ENCODE assay signal across 29 cellular contexts in the genomic region with DNA sequence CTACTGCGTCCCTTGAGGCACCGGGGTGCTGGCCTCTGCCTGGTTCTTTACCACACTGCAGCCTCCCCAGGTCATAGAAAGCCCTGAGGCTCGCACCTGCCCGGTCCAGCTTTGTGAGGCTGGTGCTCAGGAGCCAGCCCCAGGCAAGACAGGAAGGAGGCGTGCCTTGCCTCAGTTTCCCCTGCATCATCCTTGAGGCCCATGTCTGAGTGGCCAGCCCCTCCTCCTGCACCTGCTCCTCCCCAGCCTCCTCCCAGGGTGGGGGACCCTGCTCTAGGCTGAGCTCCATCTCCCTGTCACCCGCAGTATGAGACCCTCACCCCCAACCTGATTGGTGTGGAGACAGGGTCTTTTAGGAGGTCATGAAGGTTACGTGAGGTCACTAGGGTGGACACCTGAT.
"Had no signal": no experiment of that assay in that cellular context is flagged by ENCODE, and none has a peak within 500 bp of the region (broad histone marks: within the 10 kb centered on the region; RNA-seq: fewer than 3 reads in every experiment).

No MANE protein-coding gene starts in this region.

- ATAC-seq: heart left ventricle, natural killer cell, pancreas, right cardiac atrium, sciatic nerve had no signal

- H3K4me3 ChIP-seq: heart left ventricle, left ventricle myocardium inferior, lung, pancreas, prostate gland, skin epidermis, suprapubic skin, thoracic aorta, tibial artery, upper lobe of right lung had no signal

- H3K36me3 Mint-ChIP-seq: immature natural killer cell; naive B cell; natural killer cell; stimulated activated effector memory CD8-positive, alpha-beta T cell treated with anti-CD3 and anti-CD28 coated beads, Interleukin-12 subunit alpha, Interleukin-12 subunit beta, amount 100 ng/mL, for 72 hours had no signal

- H3K36me3 ChIP-seq: heart left ventricle, left ventricle myocardium inferior, pancreas, prostate gland, suprapubic skin, thoracic aorta, tibial artery, upper lobe of right lung had no signal

- H3K9me3 Mint-ChIP-seq: immature natural killer cell; naive B cell; natural killer cell; neural crest cell; stimulated activated effector memory CD8-positive, alpha-beta T cell treated with anti-CD3 and anti-CD28 coated beads, Interleukin-12 subunit alpha, Interleukin-12 subunit beta, amount 100 ng/mL, for 72 hours; stimulated activated naive CD8-positive, alpha-beta T cell treated with anti-CD3 and anti-CD28 coated beads, Interleukin-15, Interleukin-2, amounts not matched to agents 100 ng/mL and 50 ng/mL, for 24 hours had no signal

- H3K27ac Mint-ChIP-seq: immature natural killer cell; mesothelial cell of epicardium; natural killer cell; stimulated activated effector memory CD8-positive, alpha-beta T cell treated with anti-CD3 and anti-CD28 coated beads, Interleukin-12 subunit alpha, Interleukin-12 subunit beta, amount 100 ng/mL, for 72 hours; stimulated activated naive CD8-positive, alpha-beta T cell treated with anti-CD3 and anti-CD28 coated beads, Interleukin-15, Interleukin-2, amounts not matched to agents 100 ng/mL and 50 ng/mL, for 24 hours had no signal

- H3K27ac ChIP-seq: heart left ventricle, left ventricle myocardium inferior, pancreas, prostate gland, skin epidermis, suprapubic skin, thoracic aorta, tibial artery, upper lobe of right lung had no signal

- H3K4me3 Mint-ChIP-seq: immature natural killer cell; mesothelial cell of epicardium; natural killer cell; stimulated activated effector memory CD8-positive, alpha-beta T cell treated with anti-CD3 and anti-CD28 coated beads, Interleukin-12 subunit alpha, Interleukin-12 subunit beta, amount 100 ng/mL, for 72 hours; stimulated activated naive CD8-positive, alpha-beta T cell treated with anti-CD3 and anti-CD28 coated beads, Interleukin-15, Interleukin-2, amounts not matched to agents 100 ng/mL and 50 ng/mL, for 24 hours had no signal

- H3K27me3 ChIP-seq: heart left ventricle, pancreas, suprapubic skin, upper lobe of right lung had no signal

- DNase-seq: hypothalamus; immature natural killer cell; left ventricle myocardium inferior; mesendoderm; naive B cell; natural killer cell; pancreas; posterior cingulate gyrus; retina; right cardiac atrium; stimulated activated CD4-positive, alpha-beta T cell treated with anti-CD3 and anti-CD28 coated beads, Interleukin-12 subunit alpha, Interleukin-12 subunit beta, amount 100 ng/mL, for 4 hours; stimulated activated CD4-positive, alpha-beta T cell treated with anti-CD3 and anti-CD28 coated beads, Interleukin-15, amount 100 ng/mL, for 24 hours; stimulated activated CD4-positive, alpha-beta T cell treated with anti-CD3 and anti-CD28 coated beads, Interleukin-2, amount 100 ng/mL, for 24 hours; stimulated activated CD4-positive, alpha-beta T cell treated with anti-CD3 and anti-CD28 coated beads, Interleukin-4, amount 100 ng/mL, for 24 hours; stimulated activated naive CD4-positive, alpha-beta T cell; tibial artery; trophoblast cell; upper lobe of right lung had no signal

- H3K9me3 ChIP-seq: heart left ventricle, left ventricle myocardium inferior, pancreas, prostate gland, suprapubic skin, thoracic aorta, tibial artery, upper lobe of right lung had no signal
